In the genomic region with DNA sequence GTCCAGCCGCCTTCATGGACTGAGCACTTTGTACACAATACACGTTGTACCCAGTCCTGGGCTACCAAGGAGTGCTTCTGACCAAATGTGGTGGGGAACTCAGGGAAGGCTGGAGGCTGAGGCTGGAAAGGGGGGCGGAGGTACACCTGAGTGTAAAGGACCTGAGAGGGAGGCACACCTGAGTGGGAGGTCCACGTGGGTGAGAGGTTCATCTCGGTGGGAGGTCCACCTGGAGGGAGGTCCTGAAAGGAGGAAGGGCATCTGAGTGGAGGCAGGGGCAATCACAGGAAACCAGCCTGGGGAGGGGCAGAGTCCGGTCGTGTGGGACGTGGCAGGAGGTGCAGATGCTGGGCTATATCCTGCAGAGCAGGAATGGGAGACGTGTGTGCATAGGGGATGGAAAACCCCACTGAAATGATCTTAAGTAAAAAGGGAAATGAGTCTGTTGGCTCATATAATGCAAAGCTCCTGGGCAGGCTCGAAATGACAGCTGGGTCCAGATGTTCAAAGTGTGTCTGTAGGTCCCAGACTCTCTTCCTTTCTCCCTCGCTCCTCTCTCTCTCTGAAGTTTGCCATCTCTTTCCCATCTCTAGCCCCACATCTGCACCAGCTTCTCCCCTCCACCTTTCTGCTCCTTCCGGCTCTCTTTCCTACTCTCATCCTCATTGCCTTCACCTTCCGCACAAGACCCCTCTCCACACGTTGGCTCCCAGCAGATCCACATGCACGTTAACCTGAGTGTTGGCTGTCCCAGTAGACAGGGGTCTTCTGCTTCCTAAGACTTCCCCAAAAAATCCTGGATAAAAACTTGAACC, we compare ENCODE assay signal across 1 cellular context.
A peak's percentile ranks its signal among the peaks of the same experiment; 100 is the strongest.
TF ChIP-seq lines count a peak whose summit lies in the region.

No MANE protein-coding gene starts in this region.

TF ChIP-seq in HepG2, 621 proteins besides CTCF, POLR2A, EP300 and RAD21 (continued from another document):
- TF ChIP-seq, protein P1, sequence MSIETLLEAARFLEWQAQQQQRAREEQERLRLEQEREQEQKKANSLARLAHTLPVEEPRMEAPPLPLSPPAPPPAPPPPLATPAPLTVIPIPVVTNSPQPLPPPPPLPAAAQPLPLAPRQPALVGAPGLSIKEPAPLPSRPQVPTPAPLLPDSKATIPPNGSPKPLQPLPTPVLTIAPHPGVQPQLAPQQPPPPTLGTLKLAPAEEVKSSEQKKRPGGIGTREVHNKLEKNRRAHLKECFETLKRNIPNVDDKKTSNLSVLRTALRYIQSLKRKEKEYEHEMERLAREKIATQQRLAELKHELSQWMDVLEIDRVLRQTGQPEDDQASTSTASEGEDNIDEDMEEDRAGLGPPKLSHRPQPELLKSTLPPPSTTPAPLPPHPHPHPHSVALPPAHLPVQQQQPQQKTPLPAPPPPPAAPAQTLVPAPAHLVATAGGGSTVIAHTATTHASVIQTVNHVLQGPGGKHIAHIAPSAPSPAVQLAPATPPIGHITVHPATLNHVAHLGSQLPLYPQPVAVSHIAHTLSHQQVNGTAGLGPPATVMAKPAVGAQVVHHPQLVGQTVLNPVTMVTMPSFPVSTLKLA (IDR thresholded peaks at IDR 0.05), result peak; percentile 52
- no peak for TF ChIP-seq ZNF660 (CRISPR knock-in tag; IDR thresholded peaks at IDR 0.05; ENCODE audit: borderline replicate concordance, low read depth)
- TF ChIP-seq ATF7 (IDR thresholded peaks at IDR 0.05), result peak; percentile 3; the same call in 1 of the 2 replicates
- TF ChIP-seq ATF7 (CRISPR knock-in tag; IDR thresholded peaks at IDR 0.05), result no peak
- TF ChIP-seq CCDC6 (CRISPR knock-in tag; IDR thresholded peaks at IDR 0.05), result no peak
- TF ChIP-seq NR2F1 (CRISPR knock-in tag; IDR thresholded peaks at IDR 0.05), result no peak
